In genomic region chr7:25244193-25244592, GRCh38 we compare ENCODE assay signal across 28 cellular contexts. TPM values are rescaled to one million over a fixed set of nuclear protein-coding genes. Genes with fewer than 3 reads are reported as not detected.
"Had no signal": no experiment of that assay in that cellular context is flagged by ENCODE, and none has a peak within 500 bp of the region (broad histone marks: within the 10 kb centered on the region; RNA-seq: fewer than 3 reads in every experiment).

No MANE protein-coding gene starts in this region.

- H3K4me1 ChIP-seq: spleen had no signal

- FAIRE-seq: astrocyte, bronchial epithelial cell, endothelial cell of umbilical vein had no signal

- DNase-seq: activated CD4-positive, alpha-beta T cell treated with anti-CD3 and anti-CD28 coated beads, Interleukin-2, amount 50 U/mL, for 4 hours; activated effector memory CD4-positive, alpha-beta T cell treated with anti-CD3 and anti-CD28 coated beads, Interleukin-2, amount 50 U/mL, for 16 hours; activated naive CD4-positive, alpha-beta T cell treated with anti-CD3 and anti-CD28 coated beads, Interleukin-2, amount 50 U/mL, for 16 hours; activated T-cell treated with anti-CD3 and anti-CD28 coated beads, Interleukin-2, amount 50 U/mL, for 72 hours; cerebellar nuclear complex; effector CD8-positive, alpha-beta T cell; esophagus squamous epithelium; hippocampal formation; left ventricle myocardium superior; naive thymus-derived CD4-positive, alpha-beta T cell; sigmoid colon; spleen; stimulated activated CD4-positive, alpha-beta T cell treated with anti-CD3 and anti-CD28 coated beads, Interleukin-4, amount 100 ng/mL, for 4 hours; SW 1271; T-helper 2 cell; WERI-Rb-1 had no signal

- H3K27ac ChIP-seq: esophagus squamous epithelium, sigmoid colon, spleen, WERI-Rb-1 had no signal

- H3K36me3 Mint-ChIP-seq: naive thymus-derived CD4-positive, alpha-beta T cell; stimulated activated memory B cell treated with anti-CD40 and anti-IgM and Interleukin-4, amounts not matched to agents 10 μg/mL and 1 μg/mL and 100 μg/mL, for 72 hours had no signal

- H3K4me3 ChIP-seq: esophagus squamous epithelium, sigmoid colon, spleen had no signal

- H3K27ac Mint-ChIP-seq: activated T-cell treated with anti-CD3 and anti-CD28 coated beads, Interleukin-2, amount 50 U/mL, for 72 hours; dendritic cell treated with granulocyte-macrophage colony-stimulating factor and Interleukin-4, amounts not matched to agents 40 ng/mL and 50 ng/mL, for 4 days; naive thymus-derived CD4-positive, alpha-beta T cell; stimulated activated memory B cell treated with anti-CD40 and anti-IgM and Interleukin-4, amounts not matched to agents 10 μg/mL and 1 μg/mL and 100 μg/mL, for 72 hours had no signal

- H3K9me3 ChIP-seq: esophagus squamous epithelium, sigmoid colon, spleen had no signal

- H3K4me1 Mint-ChIP-seq: naive thymus-derived CD4-positive, alpha-beta T cell; stimulated activated memory B cell treated with anti-CD40 and anti-IgM and Interleukin-4, amounts not matched to agents 10 μg/mL and 1 μg/mL and 100 μg/mL, for 72 hours had no signal

- H3K36me3 ChIP-seq: esophagus squamous epithelium, sigmoid colon, spleen, WERI-Rb-1 had no signal

- H3K4me3 Mint-ChIP-seq: activated T-cell treated with anti-CD3 and anti-CD28 coated beads, Interleukin-2, amount 50 U/mL, for 72 hours; dendritic cell treated with granulocyte-macrophage colony-stimulating factor and Interleukin-4, amounts not matched to agents 40 ng/mL and 50 ng/mL, for 4 days; naive thymus-derived CD4-positive, alpha-beta T cell; stimulated activated memory B cell treated with anti-CD40 and anti-IgM and Interleukin-4, amounts not matched to agents 10 μg/mL and 1 μg/mL and 100 μg/mL, for 72 hours had no signal

- H3K27me3 ChIP-seq: sigmoid colon had no signal

- ATAC-seq: activated T-cell treated with anti-CD3 and anti-CD28 coated beads, Interleukin-2, amount 50 U/mL, for 72 hours; left ventricle myocardium superior; naive thymus-derived CD4-positive, alpha-beta T cell; stimulated activated memory B cell treated with anti-CD40 and anti-IgM and Interleukin-4, amounts not matched to agents 10 μg/mL and 1 μg/mL and 100 μg/mL, for 72 hours had no signal

- H3K9me3 Mint-ChIP-seq: activated T-cell treated with anti-CD3 and anti-CD28 coated beads, Interleukin-2, amount 50 U/mL, for 72 hours; dendritic cell treated with granulocyte-macrophage colony-stimulating factor and Interleukin-4, amounts not matched to agents 40 ng/mL and 50 ng/mL, for 4 days; naive thymus-derived CD4-positive, alpha-beta T cell; stimulated activated memory B cell treated with anti-CD40 and anti-IgM and Interleukin-4, amounts not matched to agents 10 μg/mL and 1 μg/mL and 100 μg/mL, for 72 hours had no signal

RNA-seq across cellular contexts. Expression of gene NPVF, which starts 15.9 kb away (rescaled TPM):
- total RNA-seq: activated CD8-positive, alpha-beta memory T cell treated with anti-CD3 and anti-CD28 coated beads for 36 hours; activated T-cell treated with anti-CD3 and anti-CD28 coated beads, Interleukin-2, amount 50 U/mL, for 72 hours; astrocyte; bronchial epithelial cell; endothelial cell of umbilical vein; esophagus squamous epithelium; fibroblast of villous mesenchyme; glomerular endothelial cell; kidney epithelial cell; left ventricle myocardium superior; mucosa of gallbladder; naive thymus-derived CD4-positive, alpha-beta T cell; sigmoid colon; spleen; ureter had no signal
- polyA plus RNA-seq: adipose tissue; endothelial cell of umbilical vein; naive thymus-derived CD4-positive, alpha-beta T cell; sigmoid colon; spleen had no signal
